21 cellular contexts compared by ENCODE assay signal in the genomic region with DNA sequence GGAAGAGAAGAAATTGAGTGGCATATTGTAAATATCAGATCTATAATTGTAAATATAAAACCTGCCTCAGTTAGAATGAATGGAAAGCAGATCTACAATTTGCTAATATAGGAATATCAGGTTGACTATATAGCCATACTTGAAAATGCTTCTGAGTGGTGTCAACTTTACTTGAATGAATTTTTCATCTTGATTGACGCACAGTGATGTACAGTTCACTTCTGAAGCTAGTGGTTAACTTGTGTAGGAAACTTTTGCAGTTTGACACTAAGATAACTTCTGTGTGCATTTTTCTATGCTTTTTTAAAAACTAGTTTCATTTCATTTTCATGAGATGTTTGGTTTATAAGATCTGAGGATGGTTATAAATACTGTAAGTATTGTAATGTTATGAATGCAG.
"Had no signal": no experiment of that assay in that cellular context is flagged by ENCODE, and none has a peak within 500 bp of the region (broad histone marks: within the 10 kb centered on the region; RNA-seq: fewer than 3 reads in every experiment).

No MANE protein-coding gene starts in this region.

- H3K4me3 Mint-ChIP-seq: activated naive CD8-positive, alpha-beta T cell treated with anti-CD3 and anti-CD28 coated beads, Interleukin-2, amount 10 ng/mL, durations not matched to agents 7 days and 5 days; activated T-helper 1 cell treated with anti-CD3 and anti-CD28 coated beads, Interleukin-12 subunit alpha, Interleukin-12 subunit beta, Interleukin-2, Interleukin-4 antibody, amounts not matched to agents 30 ng/mL and 10 ng/mL and 1 ng/mL, durations not matched to agents 14 hours and 24 hours and 36 hours; effector memory CD8-positive, alpha-beta T cell had no signal

- ATAC-seq: effector memory CD8-positive, alpha-beta T cell; gastroesophageal sphincter had no signal

- H3K27ac Mint-ChIP-seq: activated naive CD8-positive, alpha-beta T cell treated with anti-CD3 and anti-CD28 coated beads, Interleukin-2, amount 10 ng/mL, durations not matched to agents 7 days and 5 days; activated T-helper 1 cell treated with anti-CD3 and anti-CD28 coated beads, Interleukin-12 subunit alpha, Interleukin-12 subunit beta, Interleukin-2, Interleukin-4 antibody, amounts not matched to agents 30 ng/mL and 10 ng/mL and 1 ng/mL, durations not matched to agents 14 hours and 24 hours and 36 hours; progenitor cell of endocrine pancreas had no signal

- DNase-seq: activated CD4-positive, CD25-positive, alpha-beta regulatory T cell treated with anti-CD3 and anti-CD28 coated beads, Interleukin-2, amount 50 U/mL, for 72 hours; activated gamma-delta T cell treated with Interleukin-2 at 50 U/mL for 16 hours; activated naive CD8-positive, alpha-beta T cell treated with anti-CD3 and anti-CD28 coated beads, Interleukin-2, amount 10 ng/mL, durations not matched to agents 7 days and 5 days; amygdala; colonic mucosa; dorsolateral prefrontal cortex; effector memory CD8-positive, alpha-beta T cell; esophagus squamous epithelium; head of caudate nucleus; islet precursor cell; left cardiac atrium; retina; stimulated activated CD4-positive, alpha-beta T cell treated with anti-CD3 and anti-CD28 coated beads, Interleukin-2, amount 100 ng/mL, for 48 hours; stimulated activated CD8-positive, alpha-beta memory T cell treated with anti-CD3 and anti-CD28 coated beads, Interleukin-4, amount 100 ng/mL, for 48 hours; stimulated activated naive CD4-positive, alpha-beta T cell; T-helper 1 cell; upper lobe of left lung; WERI-Rb-1 had no signal

- H3K27me3 Mint-ChIP-seq: activated naive CD8-positive, alpha-beta T cell treated with anti-CD3 and anti-CD28 coated beads, Interleukin-2, amount 10 ng/mL, durations not matched to agents 7 days and 5 days; effector memory CD8-positive, alpha-beta T cell; progenitor cell of endocrine pancreas had no signal

- H3K9me3 Mint-ChIP-seq: effector memory CD8-positive, alpha-beta T cell had no signal
